ENCODE assay signal across 1 cellular context in the genomic region with DNA sequence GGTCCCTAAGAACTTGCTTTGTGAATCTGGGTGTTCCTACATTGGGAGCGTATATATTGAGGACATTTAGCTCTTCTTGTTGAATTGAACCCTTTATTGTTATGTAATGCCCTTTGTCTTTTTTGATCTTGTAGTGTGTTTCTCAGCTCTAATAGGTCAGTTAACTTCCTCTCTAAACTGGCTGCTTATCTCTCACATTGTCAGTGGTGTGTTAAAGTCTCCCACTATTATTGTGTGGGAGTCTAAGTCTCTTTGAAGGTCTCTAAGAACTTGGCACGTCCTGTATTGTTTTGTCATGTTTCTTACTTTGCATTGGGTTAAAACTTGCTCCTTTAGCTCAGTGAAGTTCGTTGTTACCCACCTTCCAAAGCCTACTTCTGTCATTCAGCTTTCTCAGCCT.
TF ChIP-seq lines count a peak whose summit lies in the region.

No MANE protein-coding gene starts in this region.

TF ChIP-seq in endothelial cell of umbilical vein, 7 proteins besides CTCF, POLR2A, EP300 and RAD21 (continued from another document):
- no peak for TF ChIP-seq FOS (IDR thresholded peaks at IDR 0.05; ENCODE audit: borderline replicate concordance, insufficient read depth, low read length)
- TF ChIP-seq MAX (IDR thresholded peaks at IDR 0.05; ENCODE audit: insufficient read depth, insufficient read length), result no peak
- TF ChIP-seq GATA2 (IDR thresholded peaks at IDR 0.05; ENCODE audit: insufficient read depth, insufficient read length, low read depth, low read length), result no peak
- TF ChIP-seq POLR2AphosphoS5 (IDR thresholded peaks at IDR 0.05; ENCODE audit: insufficient read depth, low read depth, low read length), result no peak
